In genomic region chrX:136745215-136746173, GRCh38 we compare ENCODE assay signal across 14 cellular contexts. TPM values are rescaled to one million over a fixed set of nuclear protein-coding genes. Genes with fewer than 3 reads are reported as not detected.
DNase-seq lines count a peak whose midpoint lies in the region; ATAC-seq and TF ChIP-seq lines count a peak whose summit lies in the region.
"Had no signal": no experiment of that assay in that cellular context is flagged by ENCODE, and none has a peak within 500 bp of the region (broad histone marks: within the 10 kb centered on the region; RNA-seq: fewer than 3 reads in every experiment).

No MANE protein-coding gene starts in this region.

- no peak overlapping the region for H3K9ac ChIP-seq in BLaER1

- no peak for TF ChIP-seq CTCF in HL-60 (IDR thresholded peaks at IDR 0.05; ENCODE audit: insufficient read depth, low read length)

- H4K20me1 ChIP-seq in BLaER1: 0 out of 2 replicates have a peak, but pooled peaks cover 9% of the 10 kb centered on the region

- intact Hi-C loops in activated T-helper 2 cell treated with anti-CD3 and anti-CD28 coated beads, Interferon-gamma antibody, Interleukin-2, Interleukin-4, amounts not matched to agents 10 μg/mL and 5 μg/mL and 100 μg/mL, durations not matched to agents 14 hours and 24 hours and 36 hours (cut with micrococcal nuclease): loop anchor here (2.0 to 5.0 kb wide), 2 partner anchors 15 to 33 kb away; no protein-coding TSS in a partner anchor

- H3K9me3 ChIP-seq in BLaER1: no peaks in the 10 kb centered on the region

- peaks cover 87% of the 10 kb centered on the region for H3K27me3 ChIP-seq in BLaER1
- H3K27me3 ChIP-seq in HL-60 (ENCODE audit: insufficient read depth, poor library complexity, severe bottlenecking): no peaks in the 10 kb centered on the region

- peaks cover 73% of the 10 kb centered on the region for H3K36me3 Mint-ChIP-seq in activated T-helper 2 cell treated with anti-CD3 and anti-CD28 coated beads, Interferon-gamma antibody, Interleukin-2, Interleukin-4, amounts not matched to agents 10 μg/mL and 5 μg/mL and 100 μg/mL, durations not matched to agents 14 hours and 24 hours and 36 hours (ENCODE audit: low read depth)
- H3K36me3 Mint-ChIP-seq: type B pancreatic cell had no signal

- H3K27ac Mint-ChIP-seq in activated T-helper 2 cell treated with anti-CD3 and anti-CD28 coated beads, Interferon-gamma antibody, Interleukin-2, Interleukin-4, amounts not matched to agents 10 μg/mL and 5 μg/mL and 100 μg/mL, durations not matched to agents 14 hours and 24 hours and 36 hours: peak overlapping the region; percentile 81
- H3K27ac Mint-ChIP-seq: type B pancreatic cell had no signal

- H3K4me3 ChIP-seq in BLaER1 (no peak overlapping the region), HL-60 (replicated peaks; ENCODE audit: insufficient read depth, low read length) (no peak overlapping the region)

- peaks cover 8% of the 10 kb centered on the region; the same call in 1 of the 2 replicates for H3K36me3 ChIP-seq in BLaER1

- H3K27ac ChIP-seq in BLaER1 (no peak overlapping the region), HL-60 (replicated peaks) (peak overlapping the region; percentile 61)

- peak overlapping the region; percentile 45 for H3K4me3 Mint-ChIP-seq in activated T-helper 2 cell treated with anti-CD3 and anti-CD28 coated beads, Interferon-gamma antibody, Interleukin-2, Interleukin-4, amounts not matched to agents 10 μg/mL and 5 μg/mL and 100 μg/mL, durations not matched to agents 14 hours and 24 hours and 36 hours (ENCODE audit: low read depth)
- H3K4me3 Mint-ChIP-seq: type B pancreatic cell had no signal

- H3K27me3 Mint-ChIP-seq in activated T-helper 2 cell treated with anti-CD3 and anti-CD28 coated beads, Interferon-gamma antibody, Interleukin-2, Interleukin-4, amounts not matched to agents 10 μg/mL and 5 μg/mL and 100 μg/mL, durations not matched to agents 14 hours and 24 hours and 36 hours (ENCODE audit: low read depth): no peaks in the 10 kb centered on the region
- H3K27me3 Mint-ChIP-seq: type B pancreatic cell had no signal

- H3K4me2 ChIP-seq in BLaER1: 0 out of 2 replicates have a peak overlapping the region, but pooled peaks have one; percentile 10

- ATAC-seq in GM18861 (IDR thresholded peaks at IDR 0.05; ENCODE audit: unreplicated experiment): no peak

- H3K4me1 Mint-ChIP-seq in activated T-helper 2 cell treated with anti-CD3 and anti-CD28 coated beads, Interferon-gamma antibody, Interleukin-2, Interleukin-4, amounts not matched to agents 10 μg/mL and 5 μg/mL and 100 μg/mL, durations not matched to agents 14 hours and 24 hours and 36 hours (ENCODE audit: low read depth): peaks cover 74% of the 10 kb centered on the region

- DNase-seq in HL-60 (ENCODE audit: low read depth in 1 of 2, low spot score in 1 of 2): peak in 1 of 2 experiments; percentile 63
- DNase-seq in activated T-helper 2 cell treated with anti-CD3 and anti-CD28 coated beads, Interferon-gamma antibody, Interleukin-2, Interleukin-4, amounts not matched to agents 10 μg/mL and 5 μg/mL and 100 μg/mL, durations not matched to agents 14 hours and 24 hours and 36 hours (ENCODE audit: low spot score): no peak
- DNase-seq in myocyte (ENCODE audit: low read depth): peak; percentile 50
- DNase-seq in NCI-H1417 treated with DMSO at 0.1 percent for 48 hours (lab: John Stamatoyannopoulos, UW): no peak
- DNase-seq in SIG-M5 treated with dmso at 0.1 percent for 504 hours (lab: John Stamatoyannopoulos, UW; ENCODE audit: unreplicated experiment): no peak
- DNase-seq in stimulated activated CD4-positive, alpha-beta T cell treated with anti-CD3 and anti-CD28 coated beads, Interleukin-4, amount 100 ng/mL, for 1 hour: no peak
- DNase-seq: activated CD4-positive, alpha-beta T cell treated with anti-CD3 and anti-CD28 coated beads, Interleukin-2, amount 50 U/mL, for 4 hours; cerebellar nuclear complex; GOT3; hypothalamus; NCI-H1105 had no signal

- H3K4me1 ChIP-seq in BLaER1: peaks cover 22% of the 10 kb centered on the region

- no peaks in the 10 kb centered on the region for H3K9me3 Mint-ChIP-seq in activated T-helper 2 cell treated with anti-CD3 and anti-CD28 coated beads, Interferon-gamma antibody, Interleukin-2, Interleukin-4, amounts not matched to agents 10 μg/mL and 5 μg/mL and 100 μg/mL, durations not matched to agents 14 hours and 24 hours and 36 hours
- H3K9me3 Mint-ChIP-seq: type B pancreatic cell had no signal

RNA-seq across cellular contexts. Expression of gene ARHGEF6, which starts 35.2 kb away (rescaled TPM):
- 77.2 and 77.9 TPM in 2 replicates for total RNA-seq in activated T-helper 2 cell treated with anti-CD3 and anti-CD28 coated beads, Interferon-gamma antibody, Interleukin-2, Interleukin-4, amounts not matched to agents 10 μg/mL and 5 μg/mL and 100 μg/mL, durations not matched to agents 14 hours and 24 hours and 36 hours
- total RNA-seq in myocyte: 59.1 and 65.5 TPM in 2 replicates
- polyA plus RNA-seq in myocyte (2012): 17.3 TPM
